Comparison of ENCODE assay signal across 8 cellular contexts in genomic region chr10:24706479-24707118, GRCh38. TPM values are rescaled to one million over a fixed set of nuclear protein-coding genes. Genes with fewer than 3 reads are reported as not detected.
A peak's percentile ranks its signal among the peaks of the same experiment; 100 is the strongest.
DNase-seq lines count a peak whose midpoint lies in the region; ATAC-seq and TF ChIP-seq lines count a peak whose summit lies in the region.

No MANE protein-coding gene starts in this region.

- H3K27me3 ChIP-seq in CD4-positive, alpha-beta memory T cell (ENCODE audit: insufficient read depth, low read length), result no peaks in the 10 kb centered on the region
- H3K27me3 ChIP-seq in Karpas-422 (ENCODE audit: low read length), result no peaks in the 10 kb centered on the region

- no peaks in the 10 kb centered on the region for H3K9me3 ChIP-seq in CD4-positive, alpha-beta memory T cell (ENCODE audit: control insufficient read depth in 1 of 2, low read length in 2 of 2)
- 0 out of 2 replicates have a peak, but pooled peaks cover 3% of the 10 kb centered on the region for H3K9me3 ChIP-seq in Karpas-422 (ENCODE audit: low read length)

- DNase-seq in CD4-positive, alpha-beta memory T cell, result peak in 3 of 5 donors; percentile 13 to 22 (median 13)
- DNase-seq in NCI-H82 (lab: John Stamatoyannopoulos, UW) (peak; percentile 60), astrocyte of the spinal cord (ENCODE audit: low read depth, low spot score) (peak; percentile 94), medulla oblongata (ENCODE audit: extremely low spot score) (peak; percentile 67), Karpas-422 (no peak), NCI-H526 treated with DMSO at 0.1 percent for 48 hours (lab: John Stamatoyannopoulos, UW) (no peak)

- no peaks in the 10 kb centered on the region for H3K27me3 Mint-ChIP-seq in CD4-positive, alpha-beta memory T cell

- H4K20me1 ChIP-seq in Karpas-422 (ENCODE audit: insufficient read depth, low read depth, low read length), result no peaks in the 10 kb centered on the region

- no peaks in the 10 kb centered on the region for H3K79me2 ChIP-seq in Karpas-422 (ENCODE audit: low read length)

- ATAC-seq in GM21515 (IDR thresholded peaks at IDR 0.05; ENCODE audit: unreplicated experiment) (peak; percentile 57), HG02970 (IDR thresholded peaks at IDR 0.05; ENCODE audit: low FRiP score, unreplicated experiment) (no peak)

- peaks cover 13% of the 10 kb centered on the region for H3K4me1 ChIP-seq in CD4-positive, alpha-beta memory T cell (ENCODE audit: insufficient read depth, low read length)
- no peaks in the 10 kb centered on the region for H3K4me1 ChIP-seq in Karpas-422 (ENCODE audit: low read length)

- CTCF ChIA-PET in CD4-positive, alpha-beta memory T cell (lab: Charles Lee; ENCODE audit: partially characterized antibody), result interaction anchor here (0.8 to 1.5 kb wide), 3 partner anchors 224 to 375 kb away, joined by 3 to 5 read pairs (median 3); no protein-coding TSS in a partner anchor

- H3K9me3 Mint-ChIP-seq in CD4-positive, alpha-beta memory T cell, result no peaks in the 10 kb centered on the region

- H3K27ac Mint-ChIP-seq in CD4-positive, alpha-beta memory T cell, result no peak overlapping the region

- H3K36me3 Mint-ChIP-seq in CD4-positive, alpha-beta memory T cell, result no peaks in the 10 kb centered on the region

- TF ChIP-seq CTCF in astrocyte of the spinal cord (IDR thresholded peaks at IDR 0.05; ENCODE audit: low read depth, low read length), result no peak

- intact Hi-C loops in CD4-positive, alpha-beta memory T cell (cut with micrococcal nuclease), result no loop called here

- no peaks in the 10 kb centered on the region for H3K9me2 ChIP-seq in Karpas-422 (replicated peaks; ENCODE audit: insufficient read depth, low read length)

- in situ Hi-C loops in astrocyte of the spinal cord (cut with HindIII; ENCODE audit: low sequenced_read_pairs), result no loop called here

- no peak overlapping the region for H3K27ac ChIP-seq in CD4-positive, alpha-beta memory T cell (ENCODE audit: low read depth, low read length)
- H3K27ac ChIP-seq in Karpas-422 (ENCODE audit: low read length), result no peak overlapping the region

- H3K9ac ChIP-seq in Karpas-422 (ENCODE audit: low read length), result no peak overlapping the region

- H3K4me1 Mint-ChIP-seq in CD4-positive, alpha-beta memory T cell, result peaks cover 3 to 10% (median 8%) of the 10 kb centered on the region in 4 donors

- POLR2A ChIA-PET in CD4-positive, alpha-beta memory T cell (lab: Charles Lee; ENCODE audit: partially characterized antibody), result interaction anchor here (3.3 kb wide), 1 partner anchor 17 kb away, joined by 17 read pairs; the partner anchor contains the start of gene ARHGAP21

- no peak overlapping the region for H3K4me3 Mint-ChIP-seq in CD4-positive, alpha-beta memory T cell

- no peak overlapping the region for H2AFZ ChIP-seq in Karpas-422 (ENCODE audit: low read length)

- H3K4me3 ChIP-seq in CD4-positive, alpha-beta memory T cell (ENCODE audit: low read length in 2 of 2), result no peak overlapping the region
- H3K4me3 ChIP-seq in astrocyte of the spinal cord (ENCODE audit: low read depth, low read length) (no peak overlapping the region), Karpas-422 (ENCODE audit: low read length) (no peak overlapping the region)

- H3K36me3 ChIP-seq in CD4-positive, alpha-beta memory T cell (ENCODE audit: insufficient read depth, low read length), result no peaks in the 10 kb centered on the region
- H3K36me3 ChIP-seq in Karpas-422 (ENCODE audit: insufficient read depth, low read length), result no peaks in the 10 kb centered on the region

- no peak overlapping the region for H3K4me2 ChIP-seq in Karpas-422 (ENCODE audit: low read depth, low read length, poor library complexity, severe bottlenecking)

RNA-seq across cellular contexts. Expression of gene ARHGAP21, which starts 17.1 kb away (rescaled TPM):
- total RNA-seq in CD4-positive, alpha-beta memory T cell, result 10 to 100 TPM; 22.8 to 28.0 TPM
- 1 to 10 TPM in 1 of 2 donors, under 1 TPM in 1; 1.00 to 5.7 TPM for polyA plus RNA-seq in CD4-positive, alpha-beta memory T cell
- total RNA-seq in Karpas-422 (2014; rRNA removed; shearing (Covaris generic); ENCODE audit: low replicate concordance), result 3.1 and 11.6 TPM in 2 replicates

Comparison
In these comparisons a context has a peak if more than half of its experiments do, and no peak if none do; other contexts are left out.
1. DNase-seq: peak in CD4-positive, alpha-beta memory T cell (3 of 5), NCI-H82 (single experiment), astrocyte of the spinal cord (single experiment) and medulla oblongata (single experiment); none in Karpas-422 (single experiment) and NCI-H526 treated with DMSO at 0.1 percent for 48 hours (single experiment).